In the genomic region with DNA sequence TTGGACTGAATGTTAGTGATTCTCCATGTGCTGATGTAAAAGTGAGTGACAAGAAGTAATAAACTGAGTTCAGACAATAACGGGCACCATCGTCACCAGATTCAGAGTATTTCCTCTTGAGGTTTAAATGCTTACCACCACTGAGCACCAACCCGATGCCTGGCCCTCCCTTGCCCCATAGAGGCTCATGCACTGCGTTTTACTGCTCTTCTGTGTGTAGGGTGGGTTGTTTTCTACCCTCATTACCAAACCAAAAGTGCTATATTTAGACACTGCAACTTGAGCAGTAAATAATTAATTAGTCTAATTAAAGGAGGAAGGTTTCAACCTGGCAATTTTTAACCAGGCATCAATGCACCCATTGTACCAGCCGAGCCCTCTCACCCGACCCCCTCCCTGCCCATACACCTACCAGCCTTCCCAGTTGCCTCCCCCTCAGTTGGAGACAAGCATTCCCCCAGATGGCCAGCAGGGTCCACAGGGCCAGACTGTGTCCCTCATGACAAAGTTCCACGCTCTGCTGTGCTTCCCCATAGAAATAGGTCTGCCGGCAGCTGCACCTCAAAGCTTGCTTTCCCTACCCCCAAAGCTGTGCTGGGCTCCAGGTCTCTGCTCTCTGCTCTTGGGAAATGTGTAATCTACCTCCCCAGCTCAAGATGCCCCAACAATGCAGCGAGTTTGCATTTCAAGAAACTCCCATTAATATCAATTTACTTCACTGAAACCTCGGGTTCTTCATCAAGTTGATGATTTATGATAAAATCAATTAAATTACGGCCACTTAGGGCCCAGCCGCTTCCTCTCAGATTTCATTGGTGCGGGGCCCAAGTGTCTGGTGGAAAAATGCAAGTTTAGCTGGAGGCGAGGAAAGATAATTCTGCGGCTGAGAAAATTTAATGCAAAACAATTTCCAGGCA, we compare ENCODE assay signal across 11 cellular contexts. TPM values are rescaled to one million over a fixed set of nuclear protein-coding genes. Genes with fewer than 3 reads are reported as not detected.
DNase-seq lines count a peak whose midpoint lies in the region; ATAC-seq and TF ChIP-seq lines count a peak whose summit lies in the region.
"Had no signal": no experiment of that assay in that cellular context is flagged by ENCODE, and none has a peak within 500 bp of the region (broad histone marks: within the 10 kb centered on the region; RNA-seq: fewer than 3 reads in every experiment).

No MANE protein-coding gene starts in this region.

- H3K9me3 ChIP-seq in AG04450 (ENCODE audit: control insufficient read depth, insufficient read depth, low read length) (no peaks in the 10 kb centered on the region), Loucy (ENCODE audit: insufficient read depth, low read depth, low read length) (no peaks in the 10 kb centered on the region), iPS-15b (ENCODE audit: control insufficient read depth, insufficient read depth, low read length) (no peaks in the 10 kb centered on the region)
- H3K9me3 ChIP-seq: thyroid gland had no signal

- peaks cover 14% of the 10 kb centered on the region for H3K27me3 Mint-ChIP-seq in activated T-helper 2 cell treated with anti-CD3 and anti-CD28 coated beads, Interferon-gamma antibody, Interleukin-2, Interleukin-4, amounts not matched to agents 10 μg/mL and 5 μg/mL and 100 μg/mL, durations not matched to agents 14 hours and 24 hours and 36 hours (ENCODE audit: low read depth)

- no peaks in the 10 kb centered on the region for H3K9me3 Mint-ChIP-seq in activated T-helper 2 cell treated with anti-CD3 and anti-CD28 coated beads, Interferon-gamma antibody, Interleukin-2, Interleukin-4, amounts not matched to agents 10 μg/mL and 5 μg/mL and 100 μg/mL, durations not matched to agents 14 hours and 24 hours and 36 hours

- H3K27me3 ChIP-seq in AG04450 (ENCODE audit: control insufficient read depth, insufficient read depth, low read length) (no peaks in the 10 kb centered on the region), Loucy (ENCODE audit: insufficient read depth, low read length, poor library complexity, severe bottlenecking) (no peaks in the 10 kb centered on the region), iPS-15b (ENCODE audit: control insufficient read depth, insufficient read depth, low read length) (peaks cover 97% of the 10 kb centered on the region)

- H3K4me3 Mint-ChIP-seq in activated T-helper 2 cell treated with anti-CD3 and anti-CD28 coated beads, Interferon-gamma antibody, Interleukin-2, Interleukin-4, amounts not matched to agents 10 μg/mL and 5 μg/mL and 100 μg/mL, durations not matched to agents 14 hours and 24 hours and 36 hours (ENCODE audit: low read depth), result no peak overlapping the region

- POLR2A ChIA-PET in AG04450 (lab: Yijun Ruan, JAX), result interaction anchor here (0.6 to 1.6 kb wide), 5 partner anchors 10 to 31 kb away, joined by 3 to 6 read pairs (median 5); no protein-coding TSS in a partner anchor

- no peak for ATAC-seq in HG03442 (IDR thresholded peaks at IDR 0.05; ENCODE audit: unreplicated experiment)

- no peak overlapping the region for H2AFZ ChIP-seq in Loucy (ENCODE audit: low read length)

- intact Hi-C loops in activated T-helper 2 cell treated with anti-CD3 and anti-CD28 coated beads, Interferon-gamma antibody, Interleukin-2, Interleukin-4, amounts not matched to agents 10 μg/mL and 5 μg/mL and 100 μg/mL, durations not matched to agents 14 hours and 24 hours and 36 hours (cut with micrococcal nuclease), result no loop called here

- H3K9ac ChIP-seq in Loucy (ENCODE audit: low read depth, low read length, poor library complexity, severe bottlenecking) (peak overlapping the region; percentile 78), iPS-15b (ENCODE audit: low read depth, low read length) (no peak overlapping the region)

- no peak overlapping the region for H3K27ac Mint-ChIP-seq in activated T-helper 2 cell treated with anti-CD3 and anti-CD28 coated beads, Interferon-gamma antibody, Interleukin-2, Interleukin-4, amounts not matched to agents 10 μg/mL and 5 μg/mL and 100 μg/mL, durations not matched to agents 14 hours and 24 hours and 36 hours

- no peaks in the 10 kb centered on the region for H3K36me3 Mint-ChIP-seq in activated T-helper 2 cell treated with anti-CD3 and anti-CD28 coated beads, Interferon-gamma antibody, Interleukin-2, Interleukin-4, amounts not matched to agents 10 μg/mL and 5 μg/mL and 100 μg/mL, durations not matched to agents 14 hours and 24 hours and 36 hours (ENCODE audit: low read depth)

- H4K20me1 ChIP-seq in Loucy (ENCODE audit: insufficient read depth, low read length, poor library complexity, severe bottlenecking), result peaks cover 91% of the 10 kb centered on the region

- peaks cover 100% of the 10 kb centered on the region for H3K79me2 ChIP-seq in Loucy (ENCODE audit: insufficient read depth, low read length)

- H3K9me2 ChIP-seq in Loucy (replicated peaks; ENCODE audit: low read depth, low read length), result no peaks in the 10 kb centered on the region

- CTCF ChIA-PET in AG04450 (lab: Charles Lee), result no interaction called here

- peak overlapping the region; percentile 82 for H3K4me2 ChIP-seq in Loucy (ENCODE audit: low read depth, low read length, poor library complexity, severe bottlenecking)

- H3F3A ChIP-seq in Loucy (ENCODE audit: low read depth), result peaks cover 11% of the 10 kb centered on the region

- H3K36me3 ChIP-seq in Loucy (ENCODE audit: insufficient read depth, low read length) (peaks cover 86% of the 10 kb centered on the region; the same call in 1 of the 2 replicates), iPS-15b (ENCODE audit: control insufficient read depth, insufficient read depth, low read length) (no peaks in the 10 kb centered on the region)
- H3K36me3 ChIP-seq: thyroid gland had no signal

- TF ChIP-seq CTCF in AG04450 (IDR thresholded peaks at IDR 0.05; ENCODE audit: low read depth, low read length), result peak; percentile 60
- peak; percentile 50 for TF ChIP-seq CTCF in Loucy (conservative IDR thresholded peaks at IDR 0.05; ENCODE audit: low read length)

- TF ChIP-seq POLR2A in GM19099 (IDR thresholded peaks at IDR 0.05; ENCODE audit: extremely low read depth, insufficient read length, low read depth), result peak; percentile 59

- peaks cover 6% of the 10 kb centered on the region for H3K4me1 Mint-ChIP-seq in activated T-helper 2 cell treated with anti-CD3 and anti-CD28 coated beads, Interferon-gamma antibody, Interleukin-2, Interleukin-4, amounts not matched to agents 10 μg/mL and 5 μg/mL and 100 μg/mL, durations not matched to agents 14 hours and 24 hours and 36 hours (ENCODE audit: low read depth)

- H3K4me3 ChIP-seq in AG04450 (ENCODE audit: low read depth, low read length) (peak overlapping the region; percentile 65), Loucy (ENCODE audit: low read length, poor library complexity, severe bottlenecking) (peak overlapping the region; percentile 89), iPS-15b (ENCODE audit: low read depth, low read length) (peak overlapping the region; percentile 31)
- H3K4me3 ChIP-seq: thyroid gland had no signal

- H3K27ac ChIP-seq in AG04450 (ENCODE audit: low read depth, low read length), result peak overlapping the region; percentile 77
- H3K27ac ChIP-seq: epithelial cell of prostate, thyroid gland had no signal

- H3K4me1 ChIP-seq in Loucy (ENCODE audit: insufficient read depth, low read length, poor library complexity, severe bottlenecking) (peaks cover 89% of the 10 kb centered on the region), iPS-15b (ENCODE audit: control insufficient read depth, insufficient read depth, low read length) (peaks cover 2% of the 10 kb centered on the region)

- DNase-seq in AG04450 (ENCODE audit: low read depth, low spot score) (no peak), NCI-H526 treated with DMSO at 0.1 percent for 48 hours (lab: John Stamatoyannopoulos, UW) (no peak), activated gamma-delta T cell treated with Interleukin-2 at 50 U/mL for 16 hours (no peak)
- no peak for DNase-seq in activated T-helper 2 cell treated with anti-CD3 and anti-CD28 coated beads, Interferon-gamma antibody, Interleukin-2, Interleukin-4, amounts not matched to agents 10 μg/mL and 5 μg/mL and 100 μg/mL, durations not matched to agents 14 hours and 24 hours and 36 hours (ENCODE audit: low spot score)
- DNase-seq: thyroid gland had no signal

RNA-seq across cellular contexts. Expression of a gene that starts 16.0 kb away (rescaled TPM):
- 5.8 and 6.1 TPM in 2 replicates for polyA plus RNA-seq in AG04450 (2011; rRNA removed)
- polyA minus RNA-seq in AG04450 (2011; rRNA and poly(A)+ RNA removed), result 8.2 and 9.9 TPM in 2 replicates
- 3.0 and 3.3 TPM in 2 replicates for total RNA-seq in activated T-helper 2 cell treated with anti-CD3 and anti-CD28 coated beads, Interferon-gamma antibody, Interleukin-2, Interleukin-4, amounts not matched to agents 10 μg/mL and 5 μg/mL and 100 μg/mL, durations not matched to agents 14 hours and 24 hours and 36 hours

RNA-seq across cellular contexts. Expression of a gene that starts 17.2 kb away (rescaled TPM):
- 16.3 and 17.9 TPM in 2 replicates for polyA plus RNA-seq in AG04450 (2011; rRNA removed)
- 7.4 and 10.2 TPM in 2 replicates for polyA minus RNA-seq in AG04450 (2011; rRNA and poly(A)+ RNA removed)
- 22.2 and 23.9 TPM in 2 replicates for total RNA-seq in activated T-helper 2 cell treated with anti-CD3 and anti-CD28 coated beads, Interferon-gamma antibody, Interleukin-2, Interleukin-4, amounts not matched to agents 10 μg/mL and 5 μg/mL and 100 μg/mL, durations not matched to agents 14 hours and 24 hours and 36 hours

RNA-seq across cellular contexts. Expression of a gene that starts 27.9 kb away (rescaled TPM):
- polyA plus RNA-seq in AG04450 (2011; rRNA removed), result 28.3 and 33.0 TPM in 2 replicates
- polyA minus RNA-seq in AG04450 (2011; rRNA and poly(A)+ RNA removed), result 12.3 and 12.5 TPM in 2 replicates
- total RNA-seq in activated T-helper 2 cell treated with anti-CD3 and anti-CD28 coated beads, Interferon-gamma antibody, Interleukin-2, Interleukin-4, amounts not matched to agents 10 μg/mL and 5 μg/mL and 100 μg/mL, durations not matched to agents 14 hours and 24 hours and 36 hours, result 3.8 and 4.6 TPM in 2 replicates

RNA-seq across cellular contexts. Expression of a gene that starts 31.3 kb away (rescaled TPM):
- polyA plus RNA-seq in AG04450 (2011; rRNA removed), result not detected in 2 replicates
- polyA minus RNA-seq in AG04450 (2011; rRNA and poly(A)+ RNA removed), result not detected in 2 replicates
- total RNA-seq in activated T-helper 2 cell treated with anti-CD3 and anti-CD28 coated beads, Interferon-gamma antibody, Interleukin-2, Interleukin-4, amounts not matched to agents 10 μg/mL and 5 μg/mL and 100 μg/mL, durations not matched to agents 14 hours and 24 hours and 36 hours, result not detected in 2 replicates
- total RNA-seq: skeletal muscle tissue, thyroid gland had no signal

RNA-seq across cellular contexts. Expression of a gene that starts 31.4 kb away (rescaled TPM):
- polyA plus RNA-seq in AG04450 (2011; rRNA removed), result 9.4 and 9.8 TPM in 2 replicates
- 4.2 and 4.4 TPM in 2 replicates for polyA minus RNA-seq in AG04450 (2011; rRNA and poly(A)+ RNA removed)
- total RNA-seq in activated T-helper 2 cell treated with anti-CD3 and anti-CD28 coated beads, Interferon-gamma antibody, Interleukin-2, Interleukin-4, amounts not matched to agents 10 μg/mL and 5 μg/mL and 100 μg/mL, durations not matched to agents 14 hours and 24 hours and 36 hours, result not detected in 2 replicates
- total RNA-seq: skeletal muscle tissue had no signal

Comparison
In these comparisons a context has a peak if more than half of its experiments do, and no peak if none do; other contexts are left out.
1. H3K4me3 ChIP-seq: peak in every context shown above with its lines; median percentile 89 in Loucy; 65 in AG04450; 31 in iPS-15b.